ENCODE assay signal across 20 cellular contexts in the genomic region with DNA sequence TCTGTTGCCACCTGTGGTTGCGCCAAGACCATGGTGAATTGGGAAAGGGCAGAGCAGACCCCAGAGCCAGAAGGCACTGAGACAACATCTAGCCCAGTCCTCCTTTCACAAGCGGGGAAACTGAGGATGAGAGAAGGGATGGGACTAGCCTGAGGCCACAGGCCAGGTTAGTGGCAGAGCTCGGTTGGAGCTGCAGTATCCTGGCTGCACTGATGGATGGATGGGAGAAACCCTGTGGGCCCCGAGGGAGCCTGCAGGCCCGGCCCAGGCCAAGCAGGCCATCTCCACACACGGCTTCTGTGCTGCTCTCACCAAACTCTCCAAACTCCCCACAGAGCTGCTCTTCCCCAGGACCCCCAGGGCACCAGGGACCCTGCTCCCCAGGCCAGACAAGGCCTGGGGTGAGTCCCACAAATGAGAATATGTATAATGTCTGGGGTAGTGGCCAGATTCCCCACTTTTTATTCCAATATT.
"Had no signal": no experiment of that assay in that cellular context is flagged by ENCODE, and none has a peak within 500 bp of the region (broad histone marks: within the 10 kb centered on the region; RNA-seq: fewer than 3 reads in every experiment).

No MANE protein-coding gene starts in this region.

- H3K4me3 Mint-ChIP-seq: mesothelial cell of epicardium; nephron progenitor cell; stimulated activated naive B cell treated with anti-CD40 and anti-IgM and Interleukin-4, amounts not matched to agents 10 μg/mL and 1 μg/mL and 100 μg/mL, for 72 hours; WTC11 had no signal

- FAIRE-seq: endothelial cell of umbilical vein had no signal

- H3K36me3 ChIP-seq: colonic mucosa, prostate gland, SJCRH30 had no signal

- H3K4me1 ChIP-seq: colonic mucosa, lower lobe of right lung, SJCRH30 had no signal

- H3K27me3 Mint-ChIP-seq: activated naive CD4-positive, alpha-beta T cell treated with anti-CD3 and anti-CD28 coated beads, Interleukin-2, amount 50 U/mL, for 24 hours; stimulated activated naive B cell treated with anti-CD40 and anti-IgM and Interleukin-4, amounts not matched to agents 10 μg/mL and 1 μg/mL and 100 μg/mL, for 72 hours had no signal

- H3K27ac Mint-ChIP-seq: activated naive CD4-positive, alpha-beta T cell treated with anti-CD3 and anti-CD28 coated beads, Interleukin-2, amount 50 U/mL, for 24 hours; activated T-helper 2 cell treated with anti-CD3 and anti-CD28 coated beads, Interferon-gamma antibody, Interleukin-2, Interleukin-4, amounts not matched to agents 10 μg/mL and 5 μg/mL and 100 μg/mL, durations not matched to agents 14 hours and 24 hours and 36 hours; mesothelial cell of epicardium; nephron progenitor cell; stimulated activated naive B cell treated with anti-CD40 and anti-IgM and Interleukin-4, amounts not matched to agents 10 μg/mL and 1 μg/mL and 100 μg/mL, for 72 hours; WTC11 had no signal

- H3K36me3 Mint-ChIP-seq: activated naive CD4-positive, alpha-beta T cell treated with anti-CD3 and anti-CD28 coated beads, Interleukin-2, amount 50 U/mL, for 24 hours; mesothelial cell of epicardium; stimulated activated naive B cell treated with anti-CD40 and anti-IgM and Interleukin-4, amounts not matched to agents 10 μg/mL and 1 μg/mL and 100 μg/mL, for 72 hours; WTC11 had no signal

- H3K9me3 ChIP-seq: adrenal gland, colonic mucosa, lower lobe of right lung, prostate gland, SJCRH30, tibial nerve had no signal

- H3K27ac ChIP-seq: colonic mucosa, lower lobe of right lung, prostate gland, SJCRH30, tibial nerve had no signal

- ATAC-seq: lower lobe of right lung; stimulated activated naive B cell treated with anti-CD40 and anti-IgM and Interleukin-4, amounts not matched to agents 10 μg/mL and 1 μg/mL and 100 μg/mL, for 72 hours; WTC11 had no signal

- H3K9me3 Mint-ChIP-seq: activated naive CD4-positive, alpha-beta T cell treated with anti-CD3 and anti-CD28 coated beads, Interleukin-2, amount 50 U/mL, for 24 hours; activated T-helper 2 cell treated with anti-CD3 and anti-CD28 coated beads, Interferon-gamma antibody, Interleukin-2, Interleukin-4, amounts not matched to agents 10 μg/mL and 5 μg/mL and 100 μg/mL, durations not matched to agents 14 hours and 24 hours and 36 hours; mesothelial cell of epicardium; nephron progenitor cell; stimulated activated naive B cell treated with anti-CD40 and anti-IgM and Interleukin-4, amounts not matched to agents 10 μg/mL and 1 μg/mL and 100 μg/mL, for 72 hours; WTC11 had no signal

- H3K27me3 ChIP-seq: adrenal gland, colonic mucosa, SJCRH30, tibial nerve had no signal

- DNase-seq: activated CD4-positive, alpha-beta T cell treated with anti-CD3 and anti-CD28 coated beads for 4 hours; central memory CD4-positive, alpha-beta T cell; colonic mucosa; effector CD4-positive, alpha-beta T cell; foreskin fibroblast; lower lobe of right lung; nephron progenitor cell; SJCRH30; stimulated activated CD4-positive, alpha-beta T cell treated with anti-CD3 and anti-CD28 coated beads, Interleukin-15, amount 100 ng/mL, for 24 hours; stimulated activated CD4-positive, alpha-beta T cell treated with anti-CD3 and anti-CD28 coated beads, Interleukin-4, amount 100 ng/mL, for 1 hour; stimulated activated naive B cell treated with anti-CD40 and anti-IgM and Interleukin-4, amounts not matched to agents 10 μg/mL and 1 μg/mL and 100 μg/mL, for 72 hours; T-helper 2 cell had no signal

- H3K4me1 Mint-ChIP-seq: mesothelial cell of epicardium, WTC11 had no signal

- H3K4me3 ChIP-seq: adrenal gland, colonic mucosa, lower lobe of right lung, prostate gland, SJCRH30, tibial nerve had no signal
